In genomic region chr5:74082504-74082903, GRCh38 we compare ENCODE assay signal across 16 cellular contexts.
A peak's percentile ranks its signal among the peaks of the same experiment; 100 is the strongest.
DNase-seq lines count a peak whose midpoint lies in the region; ATAC-seq, FAIRE-seq and TF ChIP-seq lines count a peak whose summit lies in the region.
"Had no signal": no experiment of that assay in that cellular context is flagged by ENCODE, and none has a peak within 500 bp of the region (broad histone marks: within the 10 kb centered on the region; RNA-seq: fewer than 3 reads in every experiment).

No MANE protein-coding gene starts in this region.

- no peaks in the 10 kb centered on the region for H4K20me1 ChIP-seq in KMS-11 (ENCODE audit: insufficient read depth)

- intact Hi-C loops in lower lobe of right lung (cut with DNase I), result no loop called here

- H3K4me2 ChIP-seq in KMS-11, result peak overlapping the region; percentile 7

- no peak overlapping the region for H3K4me3 ChIP-seq in KMS-11 (IDR thresholded peaks at IDR 0.05; ENCODE audit: insufficient read depth, low read depth, low read length)
- no peak overlapping the region for H3K4me3 ChIP-seq in lower lobe of right lung
- H3K4me3 ChIP-seq: GM23248, K562, SK-N-MC had no signal

- H2AFZ ChIP-seq in KMS-11 (ENCODE audit: low read depth), result no peak overlapping the region
- H2AFZ ChIP-seq: GM23248 had no signal

- H3K79me2 ChIP-seq in KMS-11 (ENCODE audit: insufficient read depth, low read depth), result no peaks in the 10 kb centered on the region

- no peaks in the 10 kb centered on the region for H3K27me3 ChIP-seq in KMS-11 (ENCODE audit: insufficient read depth, low read depth)
- H3K27me3 ChIP-seq in lower lobe of right lung (ENCODE audit: low read depth), result no peaks in the 10 kb centered on the region

- DNase-seq in DMS153 treated with DMSO at 0.1 percent for 48 hours (lab: John Stamatoyannopoulos, UW; ENCODE audit: unreplicated experiment) (peak; percentile 12), NCI-H69 (lab: John Stamatoyannopoulos, UW) (peak; percentile 74), lower lobe of right lung (no peak)
- DNase-seq: DMS79 treated with DMSO at 0.1 percent for 48 hours, GM23248, NCI-H1694 treated with DMSO at 0.1 percent for 48 hours, NCI-H2227 treated with DMSO at 0.1 percent for 48 hours, NCI-H82 had no signal

- no peaks in the 10 kb centered on the region for H3K9me3 ChIP-seq in lower lobe of right lung

- TF ChIP-seq CTCF in KMS-11 (conservative IDR thresholded peaks at IDR 0.05; ENCODE audit: low read depth, low read length) (no peak), lower lobe of right lung (IDR thresholded peaks at IDR 0.05) (no peak)

- ATAC-seq in HG02642 (IDR thresholded peaks at IDR 0.05; ENCODE audit: poor library complexity, unreplicated experiment), result no peak
- ATAC-seq in lower lobe of right lung, result no peak
- ATAC-seq in HG03571 (IDR thresholded peaks at IDR 0.05; ENCODE audit: unreplicated experiment), result no peak
- ATAC-seq: HCT116, K562, Panc1 had no signal

- H3K4me1 ChIP-seq in KMS-11 (ENCODE audit: low read depth, poor library complexity, severe bottlenecking), result peaks cover 50% of the 10 kb centered on the region
- H3K4me1 ChIP-seq in lower lobe of right lung, result no peaks in the 10 kb centered on the region

- H3K9ac ChIP-seq in KMS-11, result no peak overlapping the region
- H3K9ac ChIP-seq: GM23248 had no signal

- no peak overlapping the region; the same call in 1 of the 2 replicates for H3K27ac ChIP-seq in KMS-11
- no peak overlapping the region for H3K27ac ChIP-seq in lower lobe of right lung
- H3K27ac ChIP-seq: GM23248, SK-N-MC had no signal

- H3K36me3 ChIP-seq in KMS-11 (ENCODE audit: insufficient read depth) (no peaks in the 10 kb centered on the region), lower lobe of right lung (no peaks in the 10 kb centered on the region)

- peak; percentile 99 for FAIRE-seq in islet of Langerhans (lab: Jason Lieb, UNC)
- FAIRE-seq: K562 had no signal
